ENCODE assay signal across 1 cellular context in genomic region chr3:4977001-4977888, GRCh38.
TF ChIP-seq lines count a peak whose summit lies in the region.

No MANE protein-coding gene starts in this region.

TF ChIP-seq in HEK293, 187 proteins besides CTCF, POLR2A, EP300 and RAD21 (continued from another document and continues in another):
- no peak for TF ChIP-seq REST (tag by site-specific recombination; IDR thresholded peaks at IDR 0.05)
- no peak for TF ChIP-seq ZBTB6 (tag by site-specific recombination; IDR thresholded peaks at IDR 0.05)
- TF ChIP-seq FEZF1 (tag by site-specific recombination; IDR thresholded peaks at IDR 0.05): no peak
- no peak for TF ChIP-seq HOXA7 (CRISPR knock-in tag; IDR thresholded peaks at IDR 0.05; ENCODE audit: borderline replicate concordance)
- TF ChIP-seq ZNF311 (tag by site-specific recombination; IDR thresholded peaks at IDR 0.05; ENCODE audit: borderline replicate concordance): no peak
- no peak for TF ChIP-seq ZNF701 (tag by site-specific recombination; IDR thresholded peaks at IDR 0.05)
- TF ChIP-seq ZNF350 (tag by site-specific recombination; IDR thresholded peaks at IDR 0.05): no peak
- no peak for TF ChIP-seq ZNF548 (tag by site-specific recombination; IDR thresholded peaks at IDR 0.05)
- TF ChIP-seq ZNF354C (tag by site-specific recombination; IDR thresholded peaks at IDR 0.05; ENCODE audit: borderline replicate concordance, low read depth): no peak
- no peak for TF ChIP-seq ZNF473 (tag by site-specific recombination; IDR thresholded peaks at IDR 0.05)
- no peak for TF ChIP-seq ZBTB48 (tag by site-specific recombination; IDR thresholded peaks at IDR 0.05)
- TF ChIP-seq ZNF248 (tag by site-specific recombination; IDR thresholded peaks at IDR 0.05): no peak
- no peak for TF ChIP-seq ZNF19 (tag by site-specific recombination; IDR thresholded peaks at IDR 0.05; ENCODE audit: low read depth)
- TF ChIP-seq ZNF280C (tag by site-specific recombination; IDR thresholded peaks at IDR 0.05): no peak
- no peak for TF ChIP-seq SALL2 (tag by site-specific recombination; IDR thresholded peaks at IDR 0.05; ENCODE audit: borderline replicate concordance)
- TF ChIP-seq ZEB2 (tag by site-specific recombination; IDR thresholded peaks at IDR 0.05): no peak
- peak; percentile 9; the same call in 1 of the 2 replicates for TF ChIP-seq SP7 (tag by site-specific recombination; IDR thresholded peaks at IDR 0.05)
- no peak for TF ChIP-seq ZNF530 (tag by site-specific recombination; IDR thresholded peaks at IDR 0.05; ENCODE audit: low read depth)
- 0 out of 2 replicates have a peak, but pooled peaks have one; percentile 16 for TF ChIP-seq ZNF664 (tag by site-specific recombination; IDR thresholded peaks at IDR 0.05)
- TF ChIP-seq ZNF488 (tag by site-specific recombination; IDR thresholded peaks at IDR 0.05): no peak
- no peak for TF ChIP-seq ELK4 (IDR thresholded peaks at IDR 0.05; ENCODE audit: borderline replicate concordance, low read depth, low read length)
- TF ChIP-seq TSHZ1 (tag by site-specific recombination; IDR thresholded peaks at IDR 0.05; ENCODE audit: borderline replicate concordance): no peak
- 0 out of 2 replicates have a peak, but pooled peaks have one; percentile 13 for TF ChIP-seq BCL11A (tag by site-specific recombination; IDR thresholded peaks at IDR 0.05; ENCODE audit: low read depth)
- no peak for TF ChIP-seq ZNF549 (tag by site-specific recombination; IDR thresholded peaks at IDR 0.05)
- no peak for TF ChIP-seq ZNF658 (tag by site-specific recombination; IDR thresholded peaks at IDR 0.05)
- no peak for TF ChIP-seq ZNF112 (tag by site-specific recombination; IDR thresholded peaks at IDR 0.05)
- no peak for TF ChIP-seq ZNF626 (tag by site-specific recombination; IDR thresholded peaks at IDR 0.05)
- no peak for TF ChIP-seq ZSCAN4 (tag by site-specific recombination; IDR thresholded peaks at IDR 0.05)
- peak; percentile 92 for TF ChIP-seq GLIS1 (tag by site-specific recombination; IDR thresholded peaks at IDR 0.05)
- TF ChIP-seq EGR2 (tag by site-specific recombination; IDR thresholded peaks at IDR 0.05; ENCODE audit: low read depth): peak; percentile 59; the same call in 1 of the 2 replicates
- TF ChIP-seq ZBTB21 (tag by site-specific recombination; IDR thresholded peaks at IDR 0.05): no peak
- no peak for TF ChIP-seq ZNF558 (tag by site-specific recombination; IDR thresholded peaks at IDR 0.05)
- TF ChIP-seq ZNF274 (IDR thresholded peaks at IDR 0.05; ENCODE audit: low read length): no peak
- TF ChIP-seq ZNF274 (tag by site-specific recombination; IDR thresholded peaks at IDR 0.05; ENCODE audit: borderline replicate concordance): no peak
- no peak for TF ChIP-seq ZNF704 (tag by site-specific recombination; IDR thresholded peaks at IDR 0.05)
- TF ChIP-seq ZBTB49 (tag by site-specific recombination; IDR thresholded peaks at IDR 0.05; ENCODE audit: low read depth): no peak
- TF ChIP-seq ZBTB26 (tag by site-specific recombination; optimal IDR thresholded peaks at IDR 0.05): no peak
- TF ChIP-seq ZSCAN5A (tag by site-specific recombination; IDR thresholded peaks at IDR 0.05): no peak
